8 cellular contexts compared by ENCODE assay signal in the genomic region with DNA sequence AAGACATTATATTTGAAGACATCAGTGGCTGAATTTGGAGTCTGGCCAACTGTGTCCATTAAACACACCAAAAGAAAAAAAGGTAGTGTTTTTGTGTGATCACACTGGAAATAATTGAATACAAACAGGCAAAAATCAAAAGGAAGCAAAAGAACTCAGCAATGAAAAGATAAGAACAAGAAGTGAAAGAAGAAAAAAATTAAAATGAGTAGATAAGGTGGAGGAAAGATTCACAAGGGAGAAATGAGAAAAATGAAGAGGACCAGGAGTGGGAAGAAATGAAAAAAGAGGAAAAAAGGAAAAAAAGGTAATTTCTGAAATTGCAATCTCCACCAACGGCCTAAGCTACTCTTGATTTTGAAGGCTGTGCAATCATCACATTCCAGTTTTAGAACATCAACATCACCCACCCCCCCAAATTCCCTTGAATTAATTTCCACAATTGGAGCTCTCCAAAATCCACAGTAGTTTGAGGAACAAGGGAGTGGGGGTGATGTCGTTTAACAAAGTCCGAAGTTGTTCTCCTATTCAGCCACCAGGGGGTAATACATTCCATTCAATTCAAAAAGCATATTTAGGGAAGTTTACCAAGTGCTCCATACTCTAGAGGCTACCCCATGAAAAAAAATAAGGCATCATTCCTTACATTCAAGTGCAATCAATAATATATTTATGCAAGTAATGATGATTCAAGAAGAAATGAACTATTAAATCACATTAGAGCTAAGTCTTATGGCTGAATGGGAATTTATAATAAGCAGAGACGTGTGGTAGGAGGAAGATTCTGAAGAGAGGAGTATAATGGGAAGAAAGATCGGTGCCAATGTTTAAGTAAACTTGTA. TPM values are rescaled to one million over a fixed set of nuclear protein-coding genes. Genes with fewer than 3 reads are reported as not detected.
A peak's percentile ranks its signal among the peaks of the same experiment; 100 is the strongest.
DNase-seq lines count a peak whose midpoint lies in the region; ATAC-seq and TF ChIP-seq lines count a peak whose summit lies in the region.

No MANE protein-coding gene starts in this region.

- H3K4me3 ChIP-seq in OCI-LY3 (ENCODE audit: low read length) = no peak overlapping the region
- no peak overlapping the region for H3K4me3 ChIP-seq in endodermal cell (ENCODE audit: low read length)

- H3K4me2 ChIP-seq in OCI-LY3 (ENCODE audit: low read length) = peak overlapping the region; percentile 11; the same call in 1 of the 2 replicates

- peak overlapping the region; percentile 22; the same call in 1 of the 2 replicates for H2AFZ ChIP-seq in OCI-LY3 (ENCODE audit: low read depth, low read length)

- H3K9ac ChIP-seq in OCI-LY3 (ENCODE audit: low read length) (no peak overlapping the region), endodermal cell (ENCODE audit: extremely low read depth, low read length, poor library complexity, severe bottlenecking) (no peak overlapping the region)

- no peak overlapping the region for H3K27ac Mint-ChIP-seq in endodermal cell

- peaks cover 7% of the 10 kb centered on the region for H3K4me1 ChIP-seq in OCI-LY3 (ENCODE audit: low read length)
- no peaks in the 10 kb centered on the region for H3K4me1 ChIP-seq in endodermal cell (ENCODE audit: control insufficient read depth, insufficient read depth, low read length)

- DNase-seq in EH (ENCODE audit: low read depth) (peak; percentile 53), endodermal cell (no peak), midbrain (lab: John Stamatoyannopoulos, UW) (peak; percentile 57)
- DNase-seq in stimulated activated CD8-positive, alpha-beta memory T cell treated with anti-CD3 and anti-CD28 coated beads, Interleukin-4, amount 100 ng/mL, for 48 hours = no peak

- H3K4me1 Mint-ChIP-seq in endodermal cell = no peaks in the 10 kb centered on the region

- H3K79me2 ChIP-seq in OCI-LY3 (ENCODE audit: low read length) = no peaks in the 10 kb centered on the region

- H3K36me3 ChIP-seq in OCI-LY3 (replicated peaks; ENCODE audit: low read depth, low read length) (no peaks in the 10 kb centered on the region), endodermal cell (ENCODE audit: control insufficient read depth, insufficient read depth, low read length) (no peaks in the 10 kb centered on the region)

- TF ChIP-seq CTCF in OCI-LY3 (IDR thresholded peaks at IDR 0.05; ENCODE audit: low read depth, low read length) (peak; percentile 96), endodermal cell (conservative IDR thresholded peaks at IDR 0.05) (peak; percentile 87)

- H3K9me3 Mint-ChIP-seq in endodermal cell = peaks cover 2% of the 10 kb centered on the region

- H3K27ac ChIP-seq in OCI-LY3 (ENCODE audit: low read length) (no peak overlapping the region), endodermal cell (ENCODE audit: low read depth, low read length) (no peak overlapping the region)

- no peaks in the 10 kb centered on the region for H3K36me3 Mint-ChIP-seq in endodermal cell (ENCODE audit: low read depth)

- H3K4me3 Mint-ChIP-seq in endodermal cell = no peak overlapping the region

- ATAC-seq in HG02798 (IDR thresholded peaks at IDR 0.05; ENCODE audit: poor library complexity, unreplicated experiment) = peak; percentile 69
- ATAC-seq in HG02840 (IDR thresholded peaks at IDR 0.05; ENCODE audit: low FRiP score, unreplicated experiment) = no peak
- no peak for ATAC-seq in GM18517 (IDR thresholded peaks at IDR 0.05; ENCODE audit: unreplicated experiment)

- H3K9me3 ChIP-seq in OCI-LY3 (ENCODE audit: insufficient read depth, low read length) (no peaks in the 10 kb centered on the region), endodermal cell (ENCODE audit: control insufficient read depth, low read length) (no peaks in the 10 kb centered on the region)

- no peaks in the 10 kb centered on the region for H4K20me1 ChIP-seq in OCI-LY3 (ENCODE audit: insufficient read depth, low read length)

- no peaks in the 10 kb centered on the region for H3K27me3 Mint-ChIP-seq in endodermal cell (ENCODE audit: insufficient read depth)

- H3K27me3 ChIP-seq in OCI-LY3 (ENCODE audit: low read depth, low read length) (no peaks in the 10 kb centered on the region), endodermal cell (ENCODE audit: control insufficient read depth, insufficient read depth, low read length, poor library complexity, severe bottlenecking) (no peaks in the 10 kb centered on the region)

- whole genome bisulfite sequencing in endodermal cell (ENCODE audit: insufficient coverage in 1 of 2, insufficient read length in 1 of 2), 2 experiments = 53 to 67% methylated on average over 2 to 5 of the region's 5 CpGs

RNA-seq across cellular contexts. Expression of a gene that starts 37.4 kb away (rescaled TPM):
- 1 to 10 TPM in 1 of 2 donors, under 1 TPM in 1; 0.49 to 1.8 TPM for total RNA-seq in endodermal cell
- polyA plus RNA-seq in endodermal cell (2013, experiment 1 of 2) = 0.32 TPM
- 0.21 TPM for polyA plus RNA-seq in endodermal cell (2013, experiment 2 of 2)

RNA-seq across cellular contexts. Expression of a gene that starts 37.9 kb away (rescaled TPM):
- 10 to 100 TPM; 23.8 to 33.6 TPM for total RNA-seq in endodermal cell
- polyA plus RNA-seq in endodermal cell (2013, experiment 1 of 2) = 7.5 TPM
- polyA plus RNA-seq in endodermal cell (2013, experiment 2 of 2) = 5.2 TPM

Comparison
In these comparisons a context has a peak if more than half of its experiments do, and no peak if none do; other contexts are left out.
1. DNase-seq: peak in EH (single experiment) and midbrain (single experiment); none in endodermal cell (single experiment) and stimulated activated CD8-positive, alpha-beta memory T cell treated with anti-CD3 and anti-CD28 coated beads, Interleukin-4, amount 100 ng/mL, for 48 hours (single experiment).